Comparison of ENCODE assay signal across 20 cellular contexts in genomic region chr3:196388946-196389345, GRCh38. TPM values are rescaled to one million over a fixed set of nuclear protein-coding genes. Genes with fewer than 3 reads are reported as not detected.
"Had no signal": no experiment of that assay in that cellular context is flagged by ENCODE, and none has a peak within 500 bp of the region (broad histone marks: within the 10 kb centered on the region; RNA-seq: fewer than 3 reads in every experiment).

No MANE protein-coding gene starts in this region.

- H3K4me3 Mint-ChIP-seq: activated CD4-positive, alpha-beta T cell treated with anti-CD3 and anti-CD28 coated beads, Interleukin-2, amount 10 ng/mL, durations not matched to agents 24 days and 14 days; activated naive CD8-positive, alpha-beta T cell; activated T-cell treated with anti-CD3 and anti-CD28 coated beads, Interleukin-2, amount 50 U/mL, for 72 hours; naive B cell; stimulated activated memory B cell treated with anti-CD40 and anti-IgM and Interleukin-4, amounts not matched to agents 10 μg/mL and 1 μg/mL and 100 μg/mL, for 72 hours; WTC11 had no signal

- H3K4me1 ChIP-seq: esophagus squamous epithelium, gastrocnemius medialis had no signal

- H3K27me3 Mint-ChIP-seq: activated CD4-positive, alpha-beta T cell treated with anti-CD3 and anti-CD28 coated beads, Interleukin-2, amount 10 ng/mL, durations not matched to agents 24 days and 14 days; activated naive CD8-positive, alpha-beta T cell; naive B cell; stimulated activated memory B cell treated with anti-CD40 and anti-IgM and Interleukin-4, amounts not matched to agents 10 μg/mL and 1 μg/mL and 100 μg/mL, for 72 hours had no signal

- DNase-seq: activated CD4-positive, alpha-beta T cell treated with anti-CD3 and anti-CD28 coated beads, Interleukin-2, amount 10 ng/mL, durations not matched to agents 24 days and 14 days; activated CD8-positive, alpha-beta memory T cell treated with anti-CD3 and anti-CD28 coated beads, Interleukin-2, amount 50 U/mL, for 48 hours; activated gamma-delta T cell; activated T-cell treated with anti-CD3 and anti-CD28 coated beads, Interleukin-2, amount 50 U/mL, for 72 hours; esophagus squamous epithelium; gastrocnemius medialis; heart left ventricle; left colon; naive B cell; stimulated activated CD4-positive, alpha-beta T cell treated with anti-CD3 and anti-CD28 coated beads, Interleukin-2, amount 100 ng/mL, for 48 hours; T-helper 2 cell; thyroid gland had no signal

- H3K4me1 Mint-ChIP-seq: activated CD4-positive, alpha-beta T cell treated with anti-CD3 and anti-CD28 coated beads, Interleukin-2, amount 10 ng/mL, durations not matched to agents 24 days and 14 days had no signal

- H3K27ac ChIP-seq: cardiac muscle cell, esophagus squamous epithelium, gastrocnemius medialis, heart left ventricle, thyroid gland had no signal

- ATAC-seq: activated T-cell treated with anti-CD3 and anti-CD28 coated beads, Interleukin-2, amount 50 U/mL, for 72 hours; gastrocnemius medialis; heart left ventricle; left colon; stimulated activated memory B cell treated with anti-CD40 and anti-IgM and Interleukin-4, amounts not matched to agents 10 μg/mL and 1 μg/mL and 100 μg/mL, for 72 hours; WTC11 had no signal

- H3K27ac Mint-ChIP-seq: activated CD4-positive, alpha-beta T cell treated with anti-CD3 and anti-CD28 coated beads, Interleukin-2, amount 10 ng/mL, durations not matched to agents 24 days and 14 days; activated T-cell treated with anti-CD3 and anti-CD28 coated beads, Interleukin-2, amount 50 U/mL, for 72 hours; naive B cell; stimulated activated memory B cell treated with anti-CD40 and anti-IgM and Interleukin-4, amounts not matched to agents 10 μg/mL and 1 μg/mL and 100 μg/mL, for 72 hours; WTC11 had no signal

- H3K4me3 ChIP-seq: cardiac muscle cell, esophagus squamous epithelium, gastrocnemius medialis, heart left ventricle, lung, thyroid gland had no signal

- H3K27me3 ChIP-seq: cardiac muscle cell, esophagus squamous epithelium, gastrocnemius medialis, heart left ventricle, thyroid gland had no signal

- H3K9me3 ChIP-seq: esophagus squamous epithelium, gastrocnemius medialis, thyroid gland had no signal

RNA-seq across cellular contexts. Expression of gene TM4SF19, which starts 50.8 kb away (rescaled TPM):
- total RNA-seq: activated CD4-positive, alpha-beta T cell treated with anti-CD3 and anti-CD28 coated beads, Interleukin-2, amount 10 ng/mL, durations not matched to agents 24 days and 14 days; activated T-cell treated with anti-CD3 and anti-CD28 coated beads, Interleukin-2, amount 50 U/mL, for 72 hours; cardiac muscle cell; left colon; renal cortical epithelial cell; skeletal muscle tissue; urinary bladder; WTC11 had no signal
- polyA plus RNA-seq: cardiac muscle cell, heart left ventricle, urinary bladder had no signal
